In the genomic region with DNA sequence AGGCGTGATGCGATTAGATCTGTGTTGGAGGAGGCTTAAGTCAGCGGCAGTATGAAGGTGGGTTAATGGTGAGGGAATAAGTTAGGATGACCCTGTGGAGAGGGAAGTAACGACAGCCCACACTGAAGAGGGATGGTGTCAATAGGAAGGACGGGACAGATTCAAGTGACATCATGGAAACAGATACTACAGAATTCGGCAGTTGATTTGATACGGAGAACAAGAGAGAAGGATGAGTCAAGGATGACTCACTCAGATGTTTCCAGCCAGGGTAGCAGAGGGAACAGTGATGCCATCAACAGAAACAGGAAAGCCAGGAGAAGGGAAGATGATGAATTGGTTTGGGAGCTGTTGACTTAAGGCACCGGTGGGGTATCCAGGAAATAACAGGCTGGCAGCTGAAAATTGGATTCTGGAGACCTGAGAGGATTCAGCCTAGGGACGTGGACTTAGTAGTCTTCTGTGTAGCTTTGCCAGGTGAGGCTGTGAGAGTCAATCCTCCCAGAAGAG, we compare ENCODE assay signal across 9 cellular contexts. TPM values are rescaled to one million over a fixed set of nuclear protein-coding genes. Genes with fewer than 3 reads are reported as not detected.
A peak's percentile ranks its signal among the peaks of the same experiment; 100 is the strongest.
DNase-seq lines count a peak whose midpoint lies in the region; ATAC-seq lines count a peak whose summit lies in the region.
"Had no signal": no experiment of that assay in that cellular context is flagged by ENCODE, and none has a peak within 500 bp of the region (broad histone marks: within the 10 kb centered on the region; RNA-seq: fewer than 3 reads in every experiment).

No MANE protein-coding gene starts in this region.

- no peak for DNase-seq in right cardiac atrium
- DNase-seq in cardiac septum (ENCODE audit: low spot score), result no peak
- DNase-seq in SJCRH30, result peak; percentile 47 to 67
- DNase-seq in aorta, result no peak
- DNase-seq in NOMO-1 (lab: John Stamatoyannopoulos, UW; ENCODE audit: unreplicated experiment in 2 of 2), result no peak

- H3K27ac ChIP-seq in right cardiac atrium (ENCODE audit: low read length) (peak overlapping the region; percentile 32), SJCRH30 (peak overlapping the region; percentile 51), aorta (ENCODE audit: low read depth in 1 of 2, low read length in 2 of 2) (no peak overlapping the region)
- H3K27ac ChIP-seq: parathyroid adenoma had no signal

- intact Hi-C loops in right cardiac atrium (cut with DNase I), result loop anchor here in 1 of 4 donors (10.0 kb wide), 1 partner anchor 461 kb away; no protein-coding TSS in a partner anchor
- intact Hi-C loops in cardiac septum (cut with DNase I), result no loop called here
- intact Hi-C loops in aorta (cut with DNase I), result no loop called here

- H3K27me3 ChIP-seq in right cardiac atrium (ENCODE audit: control insufficient read depth, insufficient read depth) (no peaks in the 10 kb centered on the region), SJCRH30 (no peaks in the 10 kb centered on the region), aorta (ENCODE audit: control insufficient read depth in 1 of 2, insufficient read depth in 2 of 2, low read length in 1 of 2) (no peaks in the 10 kb centered on the region)

- ATAC-seq in right cardiac atrium (peak; percentile 67 to 86), esophagus mucosa (peak; percentile 38), aorta (ENCODE audit: low FRiP score) (peak; percentile 70), GM18498 (IDR thresholded peaks at IDR 0.05; ENCODE audit: unreplicated experiment) (no peak), HG03108 (IDR thresholded peaks at IDR 0.05; ENCODE audit: unreplicated experiment) (no peak)

- H3K4me1 ChIP-seq in right cardiac atrium (ENCODE audit: control insufficient read depth, insufficient read depth, low read length) (no peaks in the 10 kb centered on the region), SJCRH30 (peaks cover 11% of the 10 kb centered on the region), aorta (ENCODE audit: control insufficient read depth in 1 of 2, insufficient read depth in 2 of 2, low read length in 2 of 2) (peaks cover 0 to 4% of the 10 kb centered on the region in 2 donors)
- H3K4me1 ChIP-seq: parathyroid adenoma had no signal

- no peaks in the 10 kb centered on the region for H3K9me3 ChIP-seq in right cardiac atrium (ENCODE audit: control insufficient read depth, low read length)
- H3K9me3 ChIP-seq in SJCRH30 (replicated peaks), result no peaks in the 10 kb centered on the region
- no peaks in the 10 kb centered on the region for H3K9me3 ChIP-seq in aorta (ENCODE audit: control insufficient read depth, low read length)

- H3K36me3 ChIP-seq in SJCRH30, result no peaks in the 10 kb centered on the region
- no peaks in the 10 kb centered on the region for H3K36me3 ChIP-seq in aorta (ENCODE audit: control insufficient read depth in 1 of 2, insufficient read depth in 2 of 2, low read length in 1 of 2)

- H3K4me3 ChIP-seq in right cardiac atrium (ENCODE audit: low read length), result no peak overlapping the region
- H3K4me3 ChIP-seq in SJCRH30, result peak overlapping the region; percentile 33
- H3K4me3 ChIP-seq in aorta (ENCODE audit: low read length in 2 of 2), result no peak overlapping the region

- WGBS in right cardiac atrium, result 40% methylated on average over 9 of the region's 9 CpGs
- 64% methylated on average over 9 of the region's 9 CpGs for WGBS in aorta, 2 donors

RNA-seq across cellular contexts. Expression of a gene that starts 38.0 kb away (rescaled TPM):
- total RNA-seq in right cardiac atrium (1 to 10 TPM; 2.6 to 6.6 (median 3.6) TPM), cardiac septum (3.3 TPM), esophagus mucosa (not detected), aorta (10 to 100 TPM in 1 of 2 donors, 1 to 10 TPM in 1; 8.7 to 18.6 TPM)
- polyA plus RNA-seq in right cardiac atrium (2.4 TPM), aorta (1 to 10 TPM; 4.4 to 5.6 TPM)
- 1.2 and 1.8 TPM in 2 replicates for total RNA-seq in SJCRH30 (2014; rRNA removed; shearing (Covaris generic))

RNA-seq across cellular contexts. Expression of a gene that starts 47.8 kb away (rescaled TPM):
- total RNA-seq in right cardiac atrium, result 100 to 1,000 TPM; 258 to 299 (median 276) TPM
- 318 TPM for polyA plus RNA-seq in right cardiac atrium
- total RNA-seq in cardiac septum, result 201 TPM
- total RNA-seq in SJCRH30 (2014; rRNA removed; shearing (Covaris generic)), result 149 and 164 TPM in 2 replicates
- total RNA-seq in esophagus mucosa, result 30.7 TPM
- 100 to 1,000 TPM; 152 to 169 TPM for total RNA-seq in aorta
- polyA plus RNA-seq in aorta, result 100 to 1,000 TPM; 245 to 333 TPM

Comparison
In these comparisons a context has a peak if more than half of its experiments do, and no peak if none do; other contexts are left out.
1. ATAC-seq: peak in right cardiac atrium (2 of 2), esophagus mucosa (single experiment) and aorta (single experiment); none in GM18498 (single experiment) and HG03108 (single experiment).
2. DNase-seq: peak in SJCRH30 (2 of 2); none in right cardiac atrium (0 of 3), cardiac septum (single experiment), aorta (0 of 2) and NOMO-1 (0 of 2).
3. H3K27ac ChIP-seq: peak in right cardiac atrium (single experiment) and SJCRH30 (single experiment); none in aorta (0 of 2).